In the genomic region with DNA sequence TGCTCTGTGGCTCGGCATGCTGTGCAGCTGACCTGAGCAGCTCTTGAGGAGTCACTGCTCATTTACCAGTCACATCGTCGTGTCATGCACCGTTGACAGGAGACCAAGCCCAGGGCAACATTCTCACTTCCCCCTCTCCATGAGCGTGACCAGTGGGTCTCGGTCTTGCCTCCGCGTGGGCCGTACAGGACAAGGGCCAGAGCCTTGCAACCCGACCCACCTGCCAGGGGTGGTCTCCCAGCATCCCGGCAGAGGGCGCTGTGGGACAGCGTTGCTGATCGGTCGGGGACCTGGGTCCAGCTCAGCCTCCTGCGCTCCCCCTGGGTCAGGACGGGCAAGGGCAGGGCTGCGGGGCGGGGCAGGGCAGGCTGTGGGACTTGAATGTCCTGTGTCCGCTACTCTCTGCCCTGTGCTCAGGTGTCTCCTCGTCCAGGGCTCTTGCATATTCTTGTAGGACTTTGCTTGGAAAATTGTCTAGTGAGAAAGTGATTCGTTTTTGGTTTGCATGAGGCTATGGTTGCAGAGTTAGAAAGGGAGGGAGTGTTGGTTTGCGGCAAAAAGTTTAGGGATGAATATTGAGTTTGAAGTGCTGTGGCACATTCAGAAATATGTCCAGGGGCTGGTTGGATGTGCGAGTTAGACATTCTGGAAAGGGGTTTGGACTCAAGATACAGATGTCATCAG, we compare ENCODE assay signal across 8 cellular contexts. TPM values are rescaled to one million over a fixed set of nuclear protein-coding genes. Genes with fewer than 3 reads are reported as not detected.
DNase-seq lines count a peak whose midpoint lies in the region; ATAC-seq and TF ChIP-seq lines count a peak whose summit lies in the region.

No MANE protein-coding gene starts in this region.

- DNase-seq in DMS 273 treated with DMSO at 0.1 percent for 48 hours (lab: John Stamatoyannopoulos, UW) (peak; percentile 27), HuH-7.5 (ENCODE audit: low spot score) (peak; percentile 53), Peyer's patch (peak; percentile 85 to 94 (median 94)), activated T-helper 1 cell treated with Interleukin-2 at 50 U/mL for 16 hours (ENCODE audit: low read depth) (peak; percentile 71), fibroblast of the conjunctiva (ENCODE audit: low read depth) (peak; percentile 63), nucleus accumbens (lab: John Stamatoyannopoulos, UW) (peak in 52 of 56 donors; percentile 3 to 88 (median 46)), suprapubic skin (ENCODE audit: low spot score in 2 of 2) (peak; percentile 92 to 94)

- H3K9me3 ChIP-seq in Peyer's patch (no peaks in the 10 kb centered on the region), suprapubic skin (no peaks in the 10 kb centered on the region)

- no peak overlapping the region for H3K27ac ChIP-seq in Peyer's patch
- no peak overlapping the region for H3K27ac ChIP-seq in suprapubic skin

- TF ChIP-seq EP300 in suprapubic skin (IDR thresholded peaks at IDR 0.05): no peak

- peak; percentile 84 for ATAC-seq in GM21447 (IDR thresholded peaks at IDR 0.05; ENCODE audit: unreplicated experiment)

- H3K4me1 ChIP-seq in Peyer's patch (peaks cover 0 to 9% (median 0%) of the 10 kb centered on the region in 4 donors), suprapubic skin (peaks cover 9% of the 10 kb centered on the region)

- H3K27me3 ChIP-seq in Peyer's patch (no peaks in the 10 kb centered on the region), suprapubic skin (no peaks in the 10 kb centered on the region)

- H3K36me3 ChIP-seq in Peyer's patch (peaks cover 0 to 19% (median 0%) of the 10 kb centered on the region in 3 donors), suprapubic skin (peaks cover 18% of the 10 kb centered on the region)

- 13% methylated on average over 12 of the region's 24 CpGs for WGBS in suprapubic skin

- TF ChIP-seq POLR2A in Peyer's patch (IDR thresholded peaks at IDR 0.05) (no peak), suprapubic skin (IDR thresholded peaks at IDR 0.05) (no peak)

- TF ChIP-seq CTCF in Peyer's patch (IDR thresholded peaks at IDR 0.05): peak; percentile 87 to 95 (median 94)
- TF ChIP-seq CTCF in suprapubic skin (IDR thresholded peaks at IDR 0.05): peak; percentile 73 to 93

- H3K4me3 ChIP-seq in Peyer's patch (peak overlapping the region in 1 of 4 donors; percentile 17), suprapubic skin (no peak overlapping the region)

RNA-seq across cellular contexts. Expression of gene EIF4G2, which starts 16.2 kb away (rescaled TPM):
- total RNA-seq in Peyer's patch: 100 to 1,000 TPM; 339 to 452 (median 371) TPM
- 100 to 1,000 TPM; 439 to 593 (median 477) TPM for total RNA-seq in suprapubic skin

RNA-seq across cellular contexts. Expression of gene CTR9, which starts 41.5 kb away (rescaled TPM):
- total RNA-seq in Peyer's patch (10 to 100 TPM; 15.0 to 31.0 (median 22.4) TPM), suprapubic skin (10 to 100 TPM; 28.6 to 34.1 (median 30.5) TPM)

Comparison
In these comparisons a context has a peak if more than half of its experiments do, and no peak if none do; other contexts are left out.
1. DNase-seq: peak in every context shown above with its lines; median percentile 94 in Peyer's patch; 93 in suprapubic skin; 71 in activated T-helper 1 cell treated with Interleukin-2 at 50 U/mL for 16 hours; 63 in fibroblast of the conjunctiva; 53 in HuH-7.5; 46 in nucleus accumbens; 27 in DMS 273 treated with DMSO at 0.1 percent for 48 hours.